Comparison of ENCODE assay signal across 16 cellular contexts in genomic region chr10:11488126-11488525, GRCh38.
DNase-seq lines count a peak whose midpoint lies in the region; ATAC-seq and TF ChIP-seq lines count a peak whose summit lies in the region.
"Had no signal": no experiment of that assay in that cellular context is flagged by ENCODE, and none has a peak within 500 bp of the region (broad histone marks: within the 10 kb centered on the region; RNA-seq: fewer than 3 reads in every experiment).

No MANE protein-coding gene starts in this region.

- no peaks in the 10 kb centered on the region for H3K27me3 ChIP-seq in MG63

- H3K9me3 ChIP-seq in MG63, result no peaks in the 10 kb centered on the region
- H3K9me3 ChIP-seq: Caco-2 had no signal

- ATAC-seq in HG02623 (IDR thresholded peaks at IDR 0.05; ENCODE audit: unreplicated experiment) (no peak), GM18858 (IDR thresholded peaks at IDR 0.05; ENCODE audit: unreplicated experiment) (no peak), HG02938 (IDR thresholded peaks at IDR 0.05; ENCODE audit: unreplicated experiment) (no peak)
- ATAC-seq: Panc1 had no signal

- peak; percentile 37 for DNase-seq in Caki2 (ENCODE audit: low read depth)
- DNase-seq in MG63, result peak; percentile 16
- peak; percentile 24 for DNase-seq in fibroblast of gingiva (ENCODE audit: low read depth)
- DNase-seq in left kidney (ENCODE audit: low read depth, low spot score), result peak; percentile 40
- no peak for DNase-seq in GM13977 (ENCODE audit: low spot score)
- DNase-seq: Caco-2, DMS79, NCI-H1092 treated with DMSO at 0.1 percent for 48 hours, NCI-H187, NCI-H446 treated with DMSO at 0.1 percent for 48 hours, NCI-H82, SHP77 had no signal

- no peak overlapping the region for H3K4me3 ChIP-seq in MG63

- in situ Hi-C loops in Caki2 (cut with HindIII; ENCODE audit: low pct_unique_long_range_greater_than_20kb, low sequenced_read_pairs), result no loop called here
- in situ Hi-C loops in GM13977 (cut with MboI; ENCODE audit: low pct_unique_long_range_greater_than_20kb, low sequenced_read_pairs, unreplicated experiment), result no loop called here

- TF ChIP-seq CTCF in GM13977 (IDR thresholded peaks at IDR 0.05; ENCODE audit: extremely low read depth, insufficient read depth, missing control alignments), result no peak

- no peaks in the 10 kb centered on the region; the same call in 1 of the 2 replicates for H3K36me3 ChIP-seq in MG63
